In the genomic region with DNA sequence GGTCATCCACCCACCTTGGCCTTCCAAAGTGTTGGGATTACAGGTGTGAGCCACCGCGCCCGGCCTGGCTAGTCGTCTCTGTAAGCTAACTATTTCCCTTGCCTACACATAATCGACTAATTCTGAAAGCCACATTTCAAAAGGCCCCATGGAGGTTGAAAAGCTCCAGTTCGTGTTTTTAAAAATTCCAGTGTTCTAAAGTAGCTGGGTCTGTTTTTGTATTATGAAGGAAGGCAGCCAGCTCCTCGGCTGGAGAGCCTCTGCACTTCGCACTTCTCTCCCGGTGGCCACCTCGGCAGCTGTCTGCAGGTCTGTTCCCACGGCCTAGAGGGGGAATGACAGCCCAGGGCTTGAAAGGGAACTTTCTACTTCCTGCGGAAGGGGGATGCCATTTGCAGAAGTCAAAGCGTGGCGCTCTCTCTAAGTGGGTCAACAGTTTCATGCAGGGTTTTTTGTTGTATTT, we compare ENCODE assay signal across 10 cellular contexts.
DNase-seq lines count a peak whose midpoint lies in the region; ATAC-seq and TF ChIP-seq lines count a peak whose summit lies in the region.
"Had no signal": no experiment of that assay in that cellular context is flagged by ENCODE, and none has a peak within 500 bp of the region (broad histone marks: within the 10 kb centered on the region; RNA-seq: fewer than 3 reads in every experiment).

No MANE protein-coding gene starts in this region.

- no peak for TF ChIP-seq CTCF in GM10266 (IDR thresholded peaks at IDR 0.05; ENCODE audit: control insufficient read depth, insufficient read depth, low read depth, missing control alignments)
- peak; percentile 49 for TF ChIP-seq CTCF in neutrophil (IDR thresholded peaks at IDR 0.05)

- H3K27me3 ChIP-seq in neutrophil: no peaks in the 10 kb centered on the region
- H3K27me3 ChIP-seq: esophagus muscularis mucosa, upper lobe of left lung had no signal

- peak; percentile 56 for DNase-seq in GM10266 (ENCODE audit: extremely low spot score)
- peak; percentile 90 for DNase-seq in MV-4-11 (lab: John Stamatoyannopoulos, UW)
- peak; percentile 70 for DNase-seq in activated effector memory CD4-positive, alpha-beta T cell treated with anti-CD3 and anti-CD28 coated beads, Interleukin-2, amount 50 U/mL, for 16 hours
- no peak for DNase-seq in iPS-NIHi7 (ENCODE audit: extremely low spot score)

- peak overlapping the region in 1 of 2 experiments; percentile 15 for H3K4me3 ChIP-seq in neutrophil (ENCODE audit: low read depth in 1 of 2, low read length in 1 of 2)
- H3K4me3 ChIP-seq: esophagus muscularis mucosa, upper lobe of left lung had no signal

- H3K27ac ChIP-seq in neutrophil: peak overlapping the region; percentile 89
- H3K27ac ChIP-seq: esophagus muscularis mucosa, upper lobe of left lung had no signal

- H3K9me3 ChIP-seq in neutrophil: no peaks in the 10 kb centered on the region
- H3K9me3 ChIP-seq: esophagus muscularis mucosa, upper lobe of left lung had no signal

- ATAC-seq in GM21737 (IDR thresholded peaks at IDR 0.05; ENCODE audit: unreplicated experiment): no peak
- no peak for ATAC-seq in GM21825 (IDR thresholded peaks at IDR 0.05; ENCODE audit: unreplicated experiment)
- ATAC-seq: HCT116 had no signal

- H3K4me1 ChIP-seq in neutrophil (ENCODE audit: control insufficient read depth in 1 of 2, insufficient read depth in 1 of 2, low read depth in 1 of 2, low read length in 1 of 2): peaks cover 21 to 25% of the 10 kb centered on the region in 2 experiments

- H3K36me3 ChIP-seq in neutrophil: no peaks in the 10 kb centered on the region
- H3K36me3 ChIP-seq: esophagus muscularis mucosa, upper lobe of left lung had no signal
